In genomic region chr6:16637635-16638034, GRCh38 we compare ENCODE assay signal across 28 cellular contexts.
A peak's percentile ranks its signal among the peaks of the same experiment; 100 is the strongest.
DNase-seq lines count a peak whose midpoint lies in the region; ATAC-seq and TF ChIP-seq lines count a peak whose summit lies in the region.
"Had no signal": no experiment of that assay in that cellular context is flagged by ENCODE, and none has a peak within 500 bp of the region (broad histone marks: within the 10 kb centered on the region; RNA-seq: fewer than 3 reads in every experiment).

No MANE protein-coding gene starts in this region.

- in situ Hi-C loops in GM23248 (cut with MboI) (no loop called here), mammary epithelial cell (cut with MboI; ENCODE audit: low sequenced_read_pairs in 2 of 2) (no loop called here)

- no peaks in the 10 kb centered on the region for H3K36me3 ChIP-seq in ACC112 (ENCODE audit: insufficient read depth, low read length)
- H3K36me3 ChIP-seq in GM23248 (ENCODE audit: low read depth): no peaks in the 10 kb centered on the region; the same call in 1 of the 2 replicates
- H3K36me3 ChIP-seq in mammary epithelial cell (ENCODE audit: insufficient read depth, low read length): no peaks in the 10 kb centered on the region
- H3K36me3 ChIP-seq in testis (ENCODE audit: low read depth, missing control alignments): no peaks in the 10 kb centered on the region

- H3K27ac ChIP-seq in ACC112 (ENCODE audit: low read depth, low read length) (peak overlapping the region; percentile 15; the same call in 1 of the 2 replicates), GM23248 (no peak overlapping the region), mammary epithelial cell (ENCODE audit: insufficient read depth, low read depth, low read length) (no peak overlapping the region), testis (no peak overlapping the region)
- H3K27ac ChIP-seq: SJSA1 had no signal

- DNase-seq in GM23248 (peak; percentile 5), RPMI7951 (ENCODE audit: low read depth) (peak; percentile 47), mammary epithelial cell (no peak), cardiac septum (ENCODE audit: low spot score) (no peak), testis (no peak)
- no peak for DNase-seq in activated T-helper 2 cell treated with anti-CD3 and anti-CD28 coated beads, Interferon-gamma antibody, Interleukin-2, Interleukin-4, amounts not matched to agents 10 μg/mL and 5 μg/mL and 100 μg/mL, durations not matched to agents 14 hours and 24 hours and 36 hours (ENCODE audit: low spot score)
- DNase-seq: 8988T; CD4-positive, CD25-positive, alpha-beta regulatory T cell; DMS153; GDM1; H9; HFFc6; IMR-90; KG1; MV-4-11; NCI-H1105 treated with DMSO at 0.1 percent for 48 hours; NCI-H146; NCI-H1930; NCI-H2107; NCI-H446; NCI-H524 treated with DMSO at 0.1 percent for 48 hours; NCI-H774; Right ventricle myocardium superior had no signal

- H3K9me3 Mint-ChIP-seq in activated T-helper 2 cell treated with anti-CD3 and anti-CD28 coated beads, Interferon-gamma antibody, Interleukin-2, Interleukin-4, amounts not matched to agents 10 μg/mL and 5 μg/mL and 100 μg/mL, durations not matched to agents 14 hours and 24 hours and 36 hours: no peaks in the 10 kb centered on the region
- H3K9me3 Mint-ChIP-seq: CD4-positive, CD25-positive, alpha-beta regulatory T cell; HFFc6 had no signal

- dilution Hi-C loops in mammary epithelial cell (cut with HindIII; ENCODE audit: low sequenced_read_pairs): no loop called here

- no peaks in the 10 kb centered on the region for H3K9me2 ChIP-seq in GM23248 (ENCODE audit: insufficient read depth)

- no peak for ATAC-seq in HG03196 (IDR thresholded peaks at IDR 0.05; ENCODE audit: unreplicated experiment)
- ATAC-seq: GM12878, GM23338 had no signal

- BruUV-seq in mammary epithelial cell (replicated peaks; lab: Mats Ljungman, UMichigan): no TSS peak

- TF ChIP-seq POLR2A in testis (IDR thresholded peaks at IDR 0.05): no peak

- peaks cover 38% of the 10 kb centered on the region; the same call in 1 of the 2 replicates for H3F3A ChIP-seq in GM23248 (ENCODE audit: insufficient read depth)

- H3K4me1 ChIP-seq in ACC112 (ENCODE audit: control insufficient read depth, insufficient read depth, low read length, unreplicated experiment): peaks cover 33% of the 10 kb centered on the region
- peaks cover 28% of the 10 kb centered on the region for H3K4me1 ChIP-seq in GM23248 (ENCODE audit: insufficient read depth)
- H3K4me1 ChIP-seq in mammary epithelial cell (ENCODE audit: insufficient read depth, low read length): peaks cover 29% of the 10 kb centered on the region
- H3K4me1 ChIP-seq in testis: peaks cover 22% of the 10 kb centered on the region

- intact Hi-C loops in mammary epithelial cell (cut with micrococcal nuclease): loop anchor here (5.0 kb wide), 2 partner anchors 40 to 75 kb away; no protein-coding TSS in a partner anchor
- intact Hi-C loops in activated T-helper 2 cell treated with anti-CD3 and anti-CD28 coated beads, Interferon-gamma antibody, Interleukin-2, Interleukin-4, amounts not matched to agents 10 μg/mL and 5 μg/mL and 100 μg/mL, durations not matched to agents 14 hours and 24 hours and 36 hours (cut with micrococcal nuclease): loop anchor here (5.0 kb wide), 1 partner anchor 35 kb away; no protein-coding TSS in a partner anchor
- intact Hi-C loops in cardiac septum (cut with DNase I): no loop called here
- intact Hi-C loops in testis (cut with DNase I; ENCODE audit: low total_unique reads): no loop called here

- H2AFZ ChIP-seq in ACC112 (ENCODE audit: low read length, unreplicated experiment): no peak overlapping the region
- no peak overlapping the region for H2AFZ ChIP-seq in GM23248
- no peak overlapping the region for H2AFZ ChIP-seq in mammary epithelial cell (ENCODE audit: low read depth, low read length)
- H2AFZ ChIP-seq: GM23338 had no signal

- no peak overlapping the region for H3K4me2 ChIP-seq in GM23248 (ENCODE audit: unreplicated experiment)
- peak overlapping the region; percentile 10 for H3K4me2 ChIP-seq in mammary epithelial cell (ENCODE audit: insufficient read depth, low read depth, low read length)
- H3K4me2 ChIP-seq: GM23338 had no signal

- H3K9me3 ChIP-seq in GM23248 (ENCODE audit: low read depth) (no peaks in the 10 kb centered on the region), mammary epithelial cell (replicated peaks; ENCODE audit: insufficient read depth, low read length) (no peaks in the 10 kb centered on the region), testis (no peaks in the 10 kb centered on the region)

- no peak for TF ChIP-seq CTCF in mammary epithelial cell (conservative IDR thresholded peaks at IDR 0.05 in 1 of 2, IDR thresholded peaks at IDR 0.05 in 1 of 2; ENCODE audit: extremely low read depth in 1 of 2, insufficient read depth in 1 of 2, low read depth in 1 of 2, low read length in 2 of 2)
- TF ChIP-seq CTCF in testis (IDR thresholded peaks at IDR 0.05): no peak

- no peak overlapping the region for H3K27ac Mint-ChIP-seq in activated T-helper 2 cell treated with anti-CD3 and anti-CD28 coated beads, Interferon-gamma antibody, Interleukin-2, Interleukin-4, amounts not matched to agents 10 μg/mL and 5 μg/mL and 100 μg/mL, durations not matched to agents 14 hours and 24 hours and 36 hours
- H3K27ac Mint-ChIP-seq: CD4-positive, CD25-positive, alpha-beta regulatory T cell; GM23338; H9; HFFc6 had no signal

- 71 to 73% methylated on average over 5 of the region's 5 CpGs for WGBS in GM23248 (ENCODE audit: low coverage in 1 of 2, low lambda C conversion rate in 2 of 2, missing lambda C conversion rate in 2 of 2), 2 experiments
- WGBS in mammary epithelial cell (ENCODE audit: low coverage, missing lambda C conversion rate): 67% methylated on average over 5 of the region's 5 CpGs
- WGBS in testis, 2 donors: 53 to 96% methylated on average over 5 of the region's 5 CpGs

- peaks cover 54% of the 10 kb centered on the region for H3K36me3 Mint-ChIP-seq in activated T-helper 2 cell treated with anti-CD3 and anti-CD28 coated beads, Interferon-gamma antibody, Interleukin-2, Interleukin-4, amounts not matched to agents 10 μg/mL and 5 μg/mL and 100 μg/mL, durations not matched to agents 14 hours and 24 hours and 36 hours (ENCODE audit: low read depth)

- no peak overlapping the region for H3K4me3 Mint-ChIP-seq in activated T-helper 2 cell treated with anti-CD3 and anti-CD28 coated beads, Interferon-gamma antibody, Interleukin-2, Interleukin-4, amounts not matched to agents 10 μg/mL and 5 μg/mL and 100 μg/mL, durations not matched to agents 14 hours and 24 hours and 36 hours (ENCODE audit: low read depth)
- H3K4me3 Mint-ChIP-seq: CD4-positive, CD25-positive, alpha-beta regulatory T cell; GM23338; H9; HFFc6 had no signal

- H3K9ac ChIP-seq in GM23248: no peak overlapping the region
- H3K9ac ChIP-seq in mammary epithelial cell (ENCODE audit: insufficient read depth, low read length): no peak overlapping the region

- no peaks in the 10 kb centered on the region for H3K27me3 ChIP-seq in ACC112 (ENCODE audit: insufficient read depth, low read length)
- H3K27me3 ChIP-seq in GM23248 (replicated peaks; ENCODE audit: insufficient read depth): no peaks in the 10 kb centered on the region
- no peaks in the 10 kb centered on the region for H3K27me3 ChIP-seq in mammary epithelial cell (ENCODE audit: insufficient read depth, low read length)
- H3K27me3 ChIP-seq in testis: no peaks in the 10 kb centered on the region
- H3K27me3 ChIP-seq: SJSA1 had no signal

- H3K27me3 Mint-ChIP-seq in activated T-helper 2 cell treated with anti-CD3 and anti-CD28 coated beads, Interferon-gamma antibody, Interleukin-2, Interleukin-4, amounts not matched to agents 10 μg/mL and 5 μg/mL and 100 μg/mL, durations not matched to agents 14 hours and 24 hours and 36 hours (ENCODE audit: low read depth): no peaks in the 10 kb centered on the region
- H3K27me3 Mint-ChIP-seq: CD4-positive, CD25-positive, alpha-beta regulatory T cell had no signal

- H3K79me2 ChIP-seq in ACC112 (ENCODE audit: control insufficient read depth, insufficient read depth, low read length, unreplicated experiment): no peaks in the 10 kb centered on the region
- peaks cover 30% of the 10 kb centered on the region for H3K79me2 ChIP-seq in GM23248 (ENCODE audit: insufficient read depth)
- no peaks in the 10 kb centered on the region for H3K79me2 ChIP-seq in mammary epithelial cell (ENCODE audit: insufficient read depth, low read length)

- H3K4me1 Mint-ChIP-seq in activated T-helper 2 cell treated with anti-CD3 and anti-CD28 coated beads, Interferon-gamma antibody, Interleukin-2, Interleukin-4, amounts not matched to agents 10 μg/mL and 5 μg/mL and 100 μg/mL, durations not matched to agents 14 hours and 24 hours and 36 hours (ENCODE audit: low read depth): peaks cover 48% of the 10 kb centered on the region

- no peak overlapping the region for H3K4me3 ChIP-seq in ACC112 (ENCODE audit: low read depth, low read length)
- no peak overlapping the region for H3K4me3 ChIP-seq in GM23248
- H3K4me3 ChIP-seq in mammary epithelial cell (replicated peaks in 1 of 3; ENCODE audit: insufficient read depth in 1 of 3, low read depth in 2 of 3, low read length in 3 of 3): no peak overlapping the region
- H3K4me3 ChIP-seq in testis: no peak overlapping the region
- H3K4me3 ChIP-seq: GM12878, GM23338, SJSA1 had no signal

- H4K20me1 ChIP-seq in GM23248 (ENCODE audit: insufficient read depth): no peaks in the 10 kb centered on the region; the same call in 1 of the 2 replicates
- no peaks in the 10 kb centered on the region for H4K20me1 ChIP-seq in mammary epithelial cell (ENCODE audit: insufficient read depth, low read length)

- CTCF ChIA-PET in mammary epithelial cell (lab: Charles Lee; ENCODE audit: low non-redundant PET): no interaction called here

Comparison
In these comparisons a context has a peak if more than half of its experiments do, and no peak if none do; other contexts are left out.
1. DNase-seq: peak in GM23248 (single experiment) and RPMI7951 (single experiment); none in mammary epithelial cell (single experiment), activated T-helper 2 cell treated with anti-CD3 and anti-CD28 coated beads, Interferon-gamma antibody, Interleukin-2, Interleukin-4, amounts not matched to agents 10 μg/mL and 5 μg/mL and 100 μg/mL, durations not matched to agents 14 hours and 24 hours and 36 hours (single experiment), cardiac septum (single experiment) and testis (single experiment).
2. intact Hi-C loops: an anchor here in mammary epithelial cell (5.0 kb wide) and activated T-helper 2 cell treated with anti-CD3 and anti-CD28 coated beads, Interferon-gamma antibody, Interleukin-2, Interleukin-4, amounts not matched to agents 10 μg/mL and 5 μg/mL and 100 μg/mL, durations not matched to agents 14 hours and 24 hours and 36 hours (5.0 kb wide); none called in cardiac septum and testis.